ENCODE assay signal across 23 cellular contexts in the genomic region with DNA sequence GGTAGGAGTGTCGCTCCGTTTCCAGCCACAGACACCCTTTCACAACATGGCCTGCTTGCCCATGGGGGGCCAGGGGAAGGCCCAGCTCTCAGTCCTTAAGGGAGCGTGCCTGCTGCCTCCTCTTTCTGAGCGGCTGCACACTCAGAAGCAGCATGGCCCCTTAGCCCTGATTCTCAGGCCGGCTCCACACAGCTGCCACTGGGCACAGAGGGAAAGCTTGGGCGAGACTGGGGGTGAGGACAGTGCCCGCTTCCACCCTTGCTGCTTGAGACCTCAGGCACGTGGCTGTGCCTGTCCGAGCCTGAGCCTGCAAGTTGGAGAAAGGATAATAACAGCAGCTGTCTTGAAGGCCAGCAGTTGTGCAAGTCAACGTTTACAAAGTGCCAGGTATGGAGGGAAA.
DNase-seq lines count a peak whose midpoint lies in the region; ATAC-seq, FAIRE-seq and TF ChIP-seq lines count a peak whose summit lies in the region.
"Had no signal": no experiment of that assay in that cellular context is flagged by ENCODE, and none has a peak within 500 bp of the region (broad histone marks: within the 10 kb centered on the region; RNA-seq: fewer than 3 reads in every experiment).

No MANE protein-coding gene starts in this region.

- FAIRE-seq in kidney (lab: Jason Lieb, UNC): no peak
- FAIRE-seq: A204.1, D721Med, G401.6, GM12891, GM19239, HTR-8/SVneo had no signal

- H2AFZ ChIP-seq in osteoblast (ENCODE audit: low read length): no peak overlapping the region
- H2AFZ ChIP-seq: GM23338 had no signal

- POLR2A ChIA-PET in activated CD8-positive, alpha-beta T cell treated with anti-CD3 and anti-CD28 coated beads, Interleukin-2, amount 10 ng/mL, durations not matched to agents 7 days and 5 days (lab: Charles Lee): no interaction called here

- no peak overlapping the region for H3K9ac ChIP-seq in kidney (ENCODE audit: low read length in 2 of 2)

- H3K4me1 ChIP-seq in right atrium auricular region: no peaks in the 10 kb centered on the region
- H3K4me1 ChIP-seq in kidney (ENCODE audit: control insufficient read depth in 1 of 2, insufficient read depth in 1 of 2, low read depth in 1 of 2, low read length in 2 of 2): no peaks in the 10 kb centered on the region
- H3K4me1 ChIP-seq in osteoblast (ENCODE audit: insufficient read depth, low read length): no peaks in the 10 kb centered on the region
- H3K4me1 ChIP-seq: Caco-2 had no signal

- no peaks in the 10 kb centered on the region for H3K36me3 Mint-ChIP-seq in activated CD8-positive, alpha-beta T cell treated with anti-CD3 and anti-CD28 coated beads, Interleukin-2, amount 10 ng/mL, durations not matched to agents 7 days and 5 days (ENCODE audit: low read depth)
- H3K36me3 Mint-ChIP-seq: IgD-negative memory B cell had no signal

- no peaks in the 10 kb centered on the region for H3K79me2 ChIP-seq in osteoblast (ENCODE audit: insufficient read depth, low read length)

- H3K4me3 ChIP-seq in right atrium auricular region (no peak overlapping the region), kidney (ENCODE audit: low read length in 2 of 2) (no peak overlapping the region), osteoblast (ENCODE audit: insufficient read depth, low read length) (no peak overlapping the region)
- H3K4me3 ChIP-seq: GM23338 had no signal

- H3K36me3 ChIP-seq in right atrium auricular region (no peaks in the 10 kb centered on the region), kidney (ENCODE audit: control insufficient read depth in 1 of 2, insufficient read depth in 2 of 2, low read length in 2 of 2) (no peaks in the 10 kb centered on the region), osteoblast (ENCODE audit: insufficient read depth, low read length) (no peaks in the 10 kb centered on the region)

- no peak for TF ChIP-seq CTCF in right atrium auricular region (IDR thresholded peaks at IDR 0.05)
- TF ChIP-seq CTCF in kidney (IDR thresholded peaks at IDR 0.05; ENCODE audit: borderline replicate concordance, extremely low read depth, insufficient read depth): no peak
- no peak for TF ChIP-seq CTCF in osteoblast (IDR thresholded peaks at IDR 0.05; ENCODE audit: extremely low read depth, low read depth, low read length)

- no peak overlapping the region for H3K4me3 Mint-ChIP-seq in activated CD8-positive, alpha-beta T cell treated with anti-CD3 and anti-CD28 coated beads, Interleukin-2, amount 10 ng/mL, durations not matched to agents 7 days and 5 days
- H3K4me3 Mint-ChIP-seq: CD4-positive, alpha-beta T cell; GM23338; HFFc6; IgD-negative memory B cell had no signal

- H4K20me1 ChIP-seq in osteoblast (ENCODE audit: insufficient read depth, low read length): no peaks in the 10 kb centered on the region

- H3K4me1 Mint-ChIP-seq in activated CD8-positive, alpha-beta T cell treated with anti-CD3 and anti-CD28 coated beads, Interleukin-2, amount 10 ng/mL, durations not matched to agents 7 days and 5 days (ENCODE audit: low read depth): no peaks in the 10 kb centered on the region
- H3K4me1 Mint-ChIP-seq: IgD-negative memory B cell had no signal

- peaks cover 0 to 17% of the 10 kb centered on the region in 2 donors for H3K9me3 ChIP-seq in right atrium auricular region
- no peaks in the 10 kb centered on the region for H3K9me3 ChIP-seq in kidney (ENCODE audit: control insufficient read depth in 1 of 2, low read length in 2 of 2)
- H3K9me3 ChIP-seq in osteoblast (ENCODE audit: low read depth, low read length): no peaks in the 10 kb centered on the region
- H3K9me3 ChIP-seq: Caco-2 had no signal

- no peaks in the 10 kb centered on the region for H3K9me3 Mint-ChIP-seq in activated CD8-positive, alpha-beta T cell treated with anti-CD3 and anti-CD28 coated beads, Interleukin-2, amount 10 ng/mL, durations not matched to agents 7 days and 5 days (ENCODE audit: insufficient read depth)

- H3K27me3 ChIP-seq in right atrium auricular region (no peaks in the 10 kb centered on the region), osteoblast (ENCODE audit: insufficient read depth, low read length) (peaks cover 6% of the 10 kb centered on the region)

- CTCF ChIA-PET in activated CD8-positive, alpha-beta T cell treated with anti-CD3 and anti-CD28 coated beads, Interleukin-2, amount 10 ng/mL, durations not matched to agents 7 days and 5 days (lab: Charles Lee): no interaction called here

- intact Hi-C loops in Right ventricle myocardium inferior (cut with DNase I): no loop called here
- intact Hi-C loops in kidney (cut with DNase I): no loop called here

- DNase-seq in Right ventricle myocardium inferior (ENCODE audit: missing footprints) (peak; percentile 51), right atrium auricular region (ENCODE audit: low spot score) (no peak), kidney (peak; percentile 49), osteoblast (ENCODE audit: insufficient read length, low spot score, missing footprints) (peak; percentile 35), AG08395 (ENCODE audit: low spot score) (no peak)
- DNase-seq in activated CD8-positive, alpha-beta T cell treated with anti-CD3 and anti-CD28 coated beads, Interleukin-2, amount 10 ng/mL, durations not matched to agents 7 days and 5 days: no peak
- DNase-seq: ACHN; AML-193; Caco-2; CD4-positive, alpha-beta T cell; H7; HFFc6 had no signal

- H3K27ac ChIP-seq in right atrium auricular region: no peak overlapping the region
- H3K27ac ChIP-seq in kidney (ENCODE audit: low read depth in 2 of 2, low read length in 2 of 2): no peak overlapping the region
- no peak overlapping the region for H3K27ac ChIP-seq in osteoblast (ENCODE audit: low read depth, low read length)
- H3K27ac ChIP-seq: C4-2B had no signal

- H3K27me3 Mint-ChIP-seq in activated CD8-positive, alpha-beta T cell treated with anti-CD3 and anti-CD28 coated beads, Interleukin-2, amount 10 ng/mL, durations not matched to agents 7 days and 5 days (ENCODE audit: low read depth): no peaks in the 10 kb centered on the region

- H3K4me2 ChIP-seq in osteoblast (ENCODE audit: insufficient read depth, low read length): no peak overlapping the region
- H3K4me2 ChIP-seq: GM23338 had no signal

- no peak for ATAC-seq in Right ventricle myocardium inferior
- ATAC-seq in HG03135 (IDR thresholded peaks at IDR 0.05; ENCODE audit: unreplicated experiment): no peak
- no peak for ATAC-seq in activated CD8-positive, alpha-beta T cell treated with anti-CD3 and anti-CD28 coated beads, Interleukin-2, amount 10 ng/mL, durations not matched to agents 7 days and 5 days
- ATAC-seq: GM23338, HCT116 had no signal

- no peak overlapping the region for H3K27ac Mint-ChIP-seq in activated CD8-positive, alpha-beta T cell treated with anti-CD3 and anti-CD28 coated beads, Interleukin-2, amount 10 ng/mL, durations not matched to agents 7 days and 5 days
- H3K27ac Mint-ChIP-seq: CD4-positive, alpha-beta T cell; GM23338; HFFc6; IgD-negative memory B cell had no signal

Comparison
In these comparisons a context has a peak if more than half of its experiments do, and no peak if none do; other contexts are left out.
1. DNase-seq: peak in Right ventricle myocardium inferior (single experiment), kidney (single experiment) and osteoblast (single experiment); none in right atrium auricular region (single experiment), activated CD8-positive, alpha-beta T cell treated with anti-CD3 and anti-CD28 coated beads, Interleukin-2, amount 10 ng/mL, durations not matched to agents 7 days and 5 days (single experiment) and AG08395 (single experiment).